Comparison of ENCODE assay signal across 8 cellular contexts in genomic region chr11:67352546-67353316, GRCh38. TPM values are rescaled to one million over a fixed set of nuclear protein-coding genes. Genes with fewer than 3 reads are reported as not detected.
DNase-seq lines count a peak whose midpoint lies in the region; ATAC-seq and TF ChIP-seq lines count a peak whose summit lies in the region.

No MANE protein-coding gene starts in this region.

- peak overlapping the region; percentile 99 for H3K27ac Mint-ChIP-seq in activated CD8-positive, alpha-beta T cell treated with anti-CD3 and anti-CD28 coated beads, Interleukin-2, amount 10 ng/mL, durations not matched to agents 7 days and 5 days

- CTCF ChIA-PET in activated CD8-positive, alpha-beta T cell treated with anti-CD3 and anti-CD28 coated beads, Interleukin-2, amount 10 ng/mL, durations not matched to agents 7 days and 5 days (lab: Charles Lee): interaction anchor here (0.9 to 18.4 kb wide), 19 partner anchors 10 to 272 kb away, joined by 3 to 998 read pairs (median 5); partner anchors contain the start of genes CLCF1, PPP1CA, PTPRCAP and RAD9A

- H3K27me3 Mint-ChIP-seq in activated CD8-positive, alpha-beta T cell treated with anti-CD3 and anti-CD28 coated beads, Interleukin-2, amount 10 ng/mL, durations not matched to agents 7 days and 5 days (ENCODE audit: low read depth): peaks cover 4% of the 10 kb centered on the region

- peaks cover 8% of the 10 kb centered on the region for H3K36me3 Mint-ChIP-seq in activated CD8-positive, alpha-beta T cell treated with anti-CD3 and anti-CD28 coated beads, Interleukin-2, amount 10 ng/mL, durations not matched to agents 7 days and 5 days (ENCODE audit: low read depth)

- DNase-seq in GDM1 (lab: John Stamatoyannopoulos, UW) (peak; percentile 46), NAMALWA (ENCODE audit: low spot score) (peak; percentile 92), cardiac septum (ENCODE audit: low spot score) (peak; percentile 89), retinal pigment epithelial cell (ENCODE audit: low read depth) (no peak), GM19240 (ENCODE audit: insufficient read length, low spot score) (no peak)
- peak; percentile 78 for DNase-seq in activated CD8-positive, alpha-beta T cell treated with anti-CD3 and anti-CD28 coated beads, Interleukin-2, amount 10 ng/mL, durations not matched to agents 7 days and 5 days

- POLR2A ChIA-PET in activated CD8-positive, alpha-beta T cell treated with anti-CD3 and anti-CD28 coated beads, Interleukin-2, amount 10 ng/mL, durations not matched to agents 7 days and 5 days (lab: Charles Lee): interaction anchor here (0.6 to 2.8 kb wide), 34 partner anchors 8 to 1352 kb away, joined by 3 to 28 read pairs (median 5); partner anchors contain the start of genes ANKRD13D, CLCF1, PPP1CA and RAD9A

- ATAC-seq in GM21576 (IDR thresholded peaks at IDR 0.05; ENCODE audit: unreplicated experiment): peak; percentile 7
- peak; percentile 60 for ATAC-seq in activated CD8-positive, alpha-beta T cell treated with anti-CD3 and anti-CD28 coated beads, Interleukin-2, amount 10 ng/mL, durations not matched to agents 7 days and 5 days
- ATAC-seq in GM19452 (IDR thresholded peaks at IDR 0.05; ENCODE audit: unreplicated experiment): no peak

- no peaks in the 10 kb centered on the region for H3K9me3 Mint-ChIP-seq in activated CD8-positive, alpha-beta T cell treated with anti-CD3 and anti-CD28 coated beads, Interleukin-2, amount 10 ng/mL, durations not matched to agents 7 days and 5 days (ENCODE audit: insufficient read depth)

- no peak for TF ChIP-seq CTCF in retinal pigment epithelial cell (conservative IDR thresholded peaks at IDR 0.05; ENCODE audit: low read depth, low read length)

- peak overlapping the region; percentile 83 for H3K4me3 ChIP-seq in retinal pigment epithelial cell (ENCODE audit: low read length)

- H3K4me1 Mint-ChIP-seq in activated CD8-positive, alpha-beta T cell treated with anti-CD3 and anti-CD28 coated beads, Interleukin-2, amount 10 ng/mL, durations not matched to agents 7 days and 5 days (ENCODE audit: low read depth): peaks cover 42% of the 10 kb centered on the region

- intact Hi-C loops in cardiac septum (cut with DNase I): loop anchor here (1.0 kb wide), 1 partner anchor 35 kb away; no protein-coding TSS in a partner anchor

- peak overlapping the region; percentile 93 for H3K4me3 Mint-ChIP-seq in activated CD8-positive, alpha-beta T cell treated with anti-CD3 and anti-CD28 coated beads, Interleukin-2, amount 10 ng/mL, durations not matched to agents 7 days and 5 days

RNA-seq across cellular contexts. Expression of gene POLD4, which starts 0.6 kb away (rescaled TPM):
- 10 to 100 TPM; 53.2 to 56.7 TPM for total RNA-seq in activated CD8-positive, alpha-beta T cell treated with anti-CD3 and anti-CD28 coated beads, Interleukin-2, amount 10 ng/mL, durations not matched to agents 7 days and 5 days
- total RNA-seq in cardiac septum: 61.6 TPM

RNA-seq across cellular contexts. Expression of gene CLCF1, which starts 20.7 kb away (rescaled TPM):
- total RNA-seq in activated CD8-positive, alpha-beta T cell treated with anti-CD3 and anti-CD28 coated beads, Interleukin-2, amount 10 ng/mL, durations not matched to agents 7 days and 5 days: under 1 TPM; 0.29 to 0.50 TPM
- 4.0 TPM for total RNA-seq in cardiac septum

RNA-seq across cellular contexts. Expression of gene RAD9A, which starts 39.1 kb away (rescaled TPM):
- total RNA-seq in activated CD8-positive, alpha-beta T cell treated with anti-CD3 and anti-CD28 coated beads, Interleukin-2, amount 10 ng/mL, durations not matched to agents 7 days and 5 days: 10 to 100 TPM; 59.5 to 60.4 TPM
- total RNA-seq in cardiac septum: 4.8 TPM

RNA-seq across cellular contexts. Expression of gene PPP1CA, which starts 48.9 kb away (rescaled TPM):
- 100 to 1,000 TPM; 429 to 434 TPM for total RNA-seq in activated CD8-positive, alpha-beta T cell treated with anti-CD3 and anti-CD28 coated beads, Interleukin-2, amount 10 ng/mL, durations not matched to agents 7 days and 5 days
- total RNA-seq in cardiac septum: 95.1 TPM

RNA-seq across cellular contexts. Expression of gene SSH3, which starts 49.4 kb away (rescaled TPM):
- 10 to 100 TPM; 12.0 to 13.0 TPM for total RNA-seq in activated CD8-positive, alpha-beta T cell treated with anti-CD3 and anti-CD28 coated beads, Interleukin-2, amount 10 ng/mL, durations not matched to agents 7 days and 5 days
- 22.3 TPM for total RNA-seq in cardiac septum

Comparison
In these comparisons a context has a peak if more than half of its experiments do, and no peak if none do; other contexts are left out.
1. DNase-seq: peak in GDM1 (single experiment), NAMALWA (single experiment), activated CD8-positive, alpha-beta T cell treated with anti-CD3 and anti-CD28 coated beads, Interleukin-2, amount 10 ng/mL, durations not matched to agents 7 days and 5 days (single experiment) and cardiac septum (single experiment); none in retinal pigment epithelial cell (single experiment) and GM19240 (single experiment).
2. RNA of gene RAD9A, which starts 39.1 kb away (total RNA-seq): 59.5 to 60.4 TPM in activated CD8-positive, alpha-beta T cell treated with anti-CD3 and anti-CD28 coated beads, Interleukin-2, amount 10 ng/mL, durations not matched to agents 7 days and 5 days; 4.8 TPM in cardiac septum (single experiment); every median in the first group is over 10 times any median in the second.